Comparison of ENCODE assay signal across 1 cellular context in the genomic region with DNA sequence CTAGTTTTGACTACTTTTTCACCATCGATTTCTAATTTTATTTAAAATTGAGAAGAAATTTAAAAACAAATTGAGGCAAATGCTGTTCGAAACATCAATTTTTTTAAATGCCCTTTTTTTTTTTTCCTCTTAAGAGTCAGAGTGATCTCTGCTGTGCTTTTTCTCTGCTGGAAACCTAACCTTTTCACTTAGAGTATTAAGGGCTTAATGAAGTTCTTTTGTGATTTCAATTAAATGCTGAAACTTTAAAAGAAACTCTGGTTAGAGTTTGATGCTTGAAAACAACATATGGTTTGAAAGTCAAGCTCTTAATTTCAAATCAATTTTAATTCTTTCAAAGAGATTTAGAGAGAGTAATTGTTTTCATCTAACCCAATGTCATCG.
TF ChIP-seq lines count a peak whose summit lies in the region.

No MANE protein-coding gene starts in this region.

TF ChIP-seq in WTC11, 78 proteins besides CTCF, POLR2A, EP300 and RAD21 (continued from another document):
- TF ChIP-seq, protein P1, sequence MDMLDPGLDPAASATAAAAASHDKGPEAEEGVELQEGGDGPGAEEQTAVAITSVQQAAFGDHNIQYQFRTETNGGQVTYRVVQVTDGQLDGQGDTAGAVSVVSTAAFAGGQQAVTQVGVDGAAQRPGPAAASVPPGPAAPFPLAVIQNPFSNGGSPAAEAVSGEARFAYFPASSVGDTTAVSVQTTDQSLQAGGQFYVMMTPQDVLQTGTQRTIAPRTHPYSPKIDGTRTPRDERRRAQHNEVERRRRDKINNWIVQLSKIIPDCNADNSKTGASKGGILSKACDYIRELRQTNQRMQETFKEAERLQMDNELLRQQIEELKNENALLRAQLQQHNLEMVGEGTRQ (CRISPR knock-in tag; IDR thresholded peaks at IDR 0.05): no peak
- no peak for TF ChIP-seq EMX1 (CRISPR knock-in tag; IDR thresholded peaks at IDR 0.05)
TF ChIP-seq in WTC11: peak in this region for 0.
